Comparison of ENCODE assay signal across 8 cellular contexts in the genomic region with DNA sequence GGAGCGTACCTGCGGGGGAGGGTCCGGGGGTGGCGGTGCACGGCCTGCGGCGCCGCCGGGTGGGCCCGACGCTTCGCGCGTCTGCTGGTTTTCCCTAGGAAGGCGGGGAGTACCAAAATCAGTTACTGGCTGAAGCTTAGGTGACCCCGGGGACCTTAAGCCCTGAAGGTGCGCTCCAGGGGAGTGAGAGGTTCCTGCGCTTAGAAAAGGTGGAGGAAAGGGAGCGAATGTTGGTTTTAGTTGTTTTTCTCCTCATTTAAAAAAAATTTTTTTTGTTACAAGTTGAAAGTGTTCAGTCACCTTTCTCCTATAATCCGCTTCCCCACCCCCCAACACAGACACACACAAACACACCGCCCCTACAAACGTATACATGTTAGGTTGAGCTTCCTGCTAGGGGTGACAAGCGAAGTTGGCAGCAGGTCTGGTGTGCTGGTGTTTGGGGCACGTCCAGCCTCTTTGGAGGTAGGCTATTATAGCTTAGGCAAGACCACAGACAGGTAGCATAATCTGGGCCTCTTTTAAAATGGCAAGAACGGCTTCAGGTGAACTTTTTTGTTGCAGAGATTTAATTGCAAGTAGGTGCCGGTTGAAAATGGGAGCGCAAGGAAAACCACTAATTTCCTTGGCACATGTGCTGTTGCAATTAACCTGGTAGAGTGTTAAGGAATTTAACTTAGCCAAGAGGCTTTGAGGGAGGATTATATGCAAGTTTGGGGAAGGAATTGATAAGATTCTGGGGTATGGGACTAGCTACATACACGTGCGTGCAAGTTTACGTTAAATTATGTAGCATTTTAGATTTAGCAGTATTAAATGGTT.
DNase-seq lines count a peak whose midpoint lies in the region; ATAC-seq and TF ChIP-seq lines count a peak whose summit lies in the region.

No MANE protein-coding gene starts in this region.

- no peak for TF ChIP-seq CTCF in astrocyte of the cerebellum (IDR thresholded peaks at IDR 0.05; ENCODE audit: low read depth, low read length, missing control alignments)

- H3K27ac ChIP-seq in SK-N-MC: peak overlapping the region; percentile 54
- H3K27ac ChIP-seq in iPS-20b (ENCODE audit: low read length): peak overlapping the region; percentile 29

- H3K36me3 ChIP-seq in SK-N-MC (ENCODE audit: insufficient read depth, low read length) (no peaks in the 10 kb centered on the region), iPS-20b (ENCODE audit: insufficient read depth, low read depth, low read length) (no peaks in the 10 kb centered on the region)

- peak overlapping the region; percentile 80 for H3K9ac ChIP-seq in SK-N-MC (ENCODE audit: insufficient read length)
- peak overlapping the region; percentile 75 for H3K9ac ChIP-seq in iPS-20b (ENCODE audit: low read depth, low read length)

- H3K9me3 ChIP-seq in SK-N-MC (ENCODE audit: low read depth, low read length) (no peaks in the 10 kb centered on the region), iPS-20b (ENCODE audit: insufficient read depth, low read depth, low read length) (no peaks in the 10 kb centered on the region)

- peaks cover 46% of the 10 kb centered on the region for H3K4me1 ChIP-seq in iPS-20b (ENCODE audit: insufficient read depth, low read length)

- peak; percentile 16 for ATAC-seq in GM18861 (IDR thresholded peaks at IDR 0.05; ENCODE audit: unreplicated experiment)
- peak; percentile 0 for ATAC-seq in HG03378 (IDR thresholded peaks at IDR 0.05; ENCODE audit: unreplicated experiment)
- no peak for ATAC-seq in GM18519 (IDR thresholded peaks at IDR 0.05; ENCODE audit: low FRiP score, unreplicated experiment)

- H3K4me3 ChIP-seq in SK-N-MC (peak overlapping the region; percentile 83), astrocyte of the cerebellum (ENCODE audit: low read depth, low read length) (peak overlapping the region; percentile 67), iPS-20b (ENCODE audit: low read length) (peak overlapping the region; percentile 91)

- H3K27me3 ChIP-seq in iPS-20b (ENCODE audit: insufficient read depth, low read length): peaks cover 11% of the 10 kb centered on the region

- in situ Hi-C loops in astrocyte of the cerebellum (cut with HindIII; ENCODE audit: low sequenced_read_pairs): no loop called here

- DNase-seq in SK-N-MC (ENCODE audit: low read depth, low spot score): no peak
- no peak for DNase-seq in astrocyte of the cerebellum (ENCODE audit: low read depth)
- peak; percentile 40 to 61 for DNase-seq in stimulated activated CD4-positive, alpha-beta T cell treated with anti-CD3 and anti-CD28 coated beads, Interleukin-2, amount 100 ng/mL, for 24 hours
- DNase-seq in NCI-H774 (lab: John Stamatoyannopoulos, UW): no peak

Comparison
In these comparisons a context has a peak if more than half of its experiments do, and no peak if none do; other contexts are left out.
1. DNase-seq: peak in stimulated activated CD4-positive, alpha-beta T cell treated with anti-CD3 and anti-CD28 coated beads, Interleukin-2, amount 100 ng/mL, for 24 hours (2 of 2); none in SK-N-MC (single experiment), astrocyte of the cerebellum (single experiment) and NCI-H774 (single experiment).
2. Peak in every context shown above with its lines, with median percentiles within 50 percentile points of each other: H3K4me3 ChIP-seq.